ENCODE assay signal across 1 cellular context in the genomic region with DNA sequence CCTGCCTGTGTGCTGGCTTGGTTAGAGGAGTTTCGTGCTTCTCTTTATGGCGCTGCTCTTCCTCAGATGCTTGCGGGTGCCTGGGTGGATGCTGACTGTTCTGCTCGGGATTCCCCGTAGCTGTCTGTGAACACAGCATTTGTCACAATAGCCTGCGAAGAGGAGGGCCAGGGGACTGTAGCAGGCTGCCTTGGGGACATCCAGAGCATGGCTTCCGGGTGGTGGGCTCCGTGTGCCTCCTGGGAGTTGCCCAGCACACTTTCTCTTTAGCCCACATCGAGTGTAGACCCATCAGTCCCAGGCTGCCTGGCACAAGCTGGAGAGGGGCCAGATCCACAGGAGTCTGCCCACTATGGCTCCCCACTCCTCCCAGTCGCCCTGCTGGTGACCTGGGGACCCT.
TF ChIP-seq lines count a peak whose summit lies in the region.

No MANE protein-coding gene starts in this region.

TF ChIP-seq in IMR-90, 13 proteins besides CTCF, POLR2A, EP300 and RAD21 (continued from another document):
- no peak for TF ChIP-seq FOS (IDR thresholded peaks at IDR 0.05; ENCODE audit: low read depth, low read length)
- no peak for TF ChIP-seq CEBPB (IDR thresholded peaks at IDR 0.05; ENCODE audit: low read depth, low read length)
- TF ChIP-seq CHD1 (IDR thresholded peaks at IDR 0.05; ENCODE audit: low read depth, low read length) = no peak
- no peak for TF ChIP-seq MXI1 (IDR thresholded peaks at IDR 0.05; ENCODE audit: borderline replicate concordance, low read depth, low read length)
